In genomic region chr5:72557147-72557501, GRCh38 we compare ENCODE assay signal across 8 cellular contexts. TPM values are rescaled to one million over a fixed set of nuclear protein-coding genes. Genes with fewer than 3 reads are reported as not detected.
DNase-seq lines count a peak whose midpoint lies in the region; ATAC-seq, FAIRE-seq and TF ChIP-seq lines count a peak whose summit lies in the region.

No MANE protein-coding gene starts in this region.

- peak overlapping the region; percentile 27 to 43 for H3K4me3 ChIP-seq in right atrium auricular region
- no peak overlapping the region; the same call in 1 of the 2 replicates for H3K4me3 ChIP-seq in GM12878
- peak overlapping the region; percentile 58 to 59 for H3K4me3 ChIP-seq in muscle layer of duodenum (ENCODE audit: low read depth in 1 of 2, low read length in 2 of 2)

- no peak overlapping the region; the same call in 1 of the 2 replicates for H3K9ac ChIP-seq in GM12878 (ENCODE audit: control insufficient read depth, insufficient read depth, low read length)

- CTCF ChIA-PET in GM12878 (lab: Yijun Ruan, JAX) = interaction anchor here (0.6 to 1.7 kb wide), 2 partner anchors 81 to 191 kb away, joined by 3 read pairs; no protein-coding TSS in a partner anchor

- DNase-seq in right atrium auricular region (ENCODE audit: low spot score) (no peak), cardiac septum (ENCODE audit: low spot score) (no peak), GM12878 (ENCODE audit: low read depth, low spot score) (no peak), H54 (ENCODE audit: insufficient read length, low spot score) (no peak), Kasumi-1 (lab: John Stamatoyannopoulos, UW) (no peak), T1000 (lab: John Stamatoyannopoulos, UW) (no peak)

- intact Hi-C loops in cardiac septum (cut with DNase I) (loop anchor here (5.0 kb wide), 1 partner anchor 260 kb away; the partner anchor contains the start of gene TNPO1), GM12878 (cut with micrococcal nuclease; ENCODE audit: unreplicated experiment) (no loop called here)

- H3K27me3 ChIP-seq in right atrium auricular region (no peaks in the 10 kb centered on the region), GM12878 (replicated peaks in 1 of 2; ENCODE audit: control insufficient read depth in 2 of 2, insufficient read depth in 2 of 2, low read length in 1 of 2) (no peaks in the 10 kb centered on the region; a peak in 1 of 4 replicates), muscle layer of duodenum (ENCODE audit: low read depth, low read length) (no peaks in the 10 kb centered on the region)

- peaks cover 0 to 30% of the 10 kb centered on the region in 2 donors for H3K4me1 ChIP-seq in right atrium auricular region
- H3K4me1 ChIP-seq in GM12878 (ENCODE audit: control insufficient read depth, insufficient read depth, low read length) = peaks cover 3% of the 10 kb centered on the region
- peaks cover 0 to 18% of the 10 kb centered on the region in 2 donors for H3K4me1 ChIP-seq in muscle layer of duodenum (ENCODE audit: control insufficient read depth in 1 of 2, insufficient read depth in 2 of 2, low read length in 2 of 2)

- FAIRE-seq in GM12878 (lab: Jason Lieb, UNC) (no peak), H54 (lab: Jason Lieb, UNC) (no peak)

- no TSS peak for BruUV-seq in GM12878 (replicated peaks; lab: Mats Ljungman, UMichigan)

- H3K9me3 ChIP-seq in right atrium auricular region = no peaks in the 10 kb centered on the region
- H3K9me3 ChIP-seq in GM12878 (replicated peaks; ENCODE audit: control insufficient read depth, insufficient read depth, low read length) = no peaks in the 10 kb centered on the region; the same call in 2 of the 3 replicates
- H3K9me3 ChIP-seq in muscle layer of duodenum (ENCODE audit: control insufficient read depth in 1 of 2, low read length in 2 of 2) = no peaks in the 10 kb centered on the region

- peak overlapping the region; percentile 61 for H3K4me2 ChIP-seq in GM12878 (ENCODE audit: control insufficient read depth, insufficient read depth)

- no peak for TF ChIP-seq EP300 in GM12878 (IDR thresholded peaks at IDR 0.05; ENCODE audit: borderline replicate concordance in 1 of 2, control insufficient read depth in 1 of 2, low read depth in 2 of 2, low read length in 2 of 2)

- TF ChIP-seq CTCF in right atrium auricular region (IDR thresholded peaks at IDR 0.05) = no peak
- no peak for TF ChIP-seq CTCF in GM12878 (IDR thresholded peaks at IDR 0.05 in 2 of 3, conservative IDR thresholded peaks at IDR 0.05 in 1 of 3; ENCODE audit: control insufficient read depth in 2 of 3, extremely low read depth in 1 of 3, insufficient read depth in 1 of 3, low read depth in 3 of 3, low read length in 3 of 3)

- no peaks in the 10 kb centered on the region for H3K79me2 ChIP-seq in GM12878 (ENCODE audit: control insufficient read depth, insufficient read depth, low read length)

- TF ChIP-seq RAD21 in GM12878 (IDR thresholded peaks at IDR 0.05; ENCODE audit: insufficient read depth, low read depth, low read length) = no peak

- SMC1A ChIA-PET in GM12878 (lab: Charles Lee; ENCODE audit: uncharacterized antibody, unreplicated experiment) = no interaction called here

- in situ Hi-C loops in GM12878 (cut with MboI) = no loop called here

- H3K36me3 ChIP-seq in right atrium auricular region (no peaks in the 10 kb centered on the region), GM12878 (ENCODE audit: control insufficient read depth in 2 of 2, insufficient read depth in 2 of 2, low read length in 1 of 2) (no peaks in the 10 kb centered on the region), muscle layer of duodenum (ENCODE audit: control insufficient read depth in 1 of 2, insufficient read depth in 2 of 2, low read length in 2 of 2) (no peaks in the 10 kb centered on the region)

- POLR2A ChIA-PET in GM12878 (lab: Charles Lee) = no interaction called here

- WGBS in GM12878 (ENCODE audit: insufficient coverage, insufficient replicate concordance, low lambda C conversion rate, missing lambda C conversion rate) = 32% methylated on average over 13 of the region's 13 CpGs

- H3K27ac ChIP-seq in right atrium auricular region (peak overlapping the region; percentile 79 to 81), GM12878 (ENCODE audit: control insufficient read depth, insufficient read depth) (no peak overlapping the region), muscle layer of duodenum (ENCODE audit: low read length) (no peak overlapping the region)

- RAD21 ChIA-PET in GM12878 (lab: Charles Lee; ENCODE audit: unreplicated experiment) = no interaction called here

- ATAC-seq in GM12878 (no peak), HG03439 (IDR thresholded peaks at IDR 0.05; ENCODE audit: unreplicated experiment) (no peak)

- TF ChIP-seq POLR2A in GM12878 (IDR thresholded peaks at IDR 0.05; ENCODE audit: low read depth, low read length) (no peak), H54 (IDR thresholded peaks at IDR 0.05; ENCODE audit: low read depth, low read length) (no peak)

- H4K20me1 ChIP-seq in GM12878 (ENCODE audit: control insufficient read depth, insufficient read depth) = no peaks in the 10 kb centered on the region

- H2AFZ ChIP-seq in GM12878 (ENCODE audit: control insufficient read depth, low read depth, low read length) = peak overlapping the region; percentile 25

TF ChIP-seq in GM12878, 131 proteins besides CTCF, POLR2A, EP300 and RAD21 (continues in another document):
- no peak for TF ChIP-seq SKIL (IDR thresholded peaks at IDR 0.05; ENCODE audit: low read depth, poor library complexity, severe bottlenecking)
- no peak for TF ChIP-seq ZNF207 (IDR thresholded peaks at IDR 0.05; ENCODE audit: borderline replicate concordance)
- TF ChIP-seq BCLAF1 (IDR thresholded peaks at IDR 0.05) = no peak
- no peak for TF ChIP-seq ZNF24 (IDR thresholded peaks at IDR 0.05)
- no peak for TF ChIP-seq KLF5 (IDR thresholded peaks at IDR 0.05; ENCODE audit: partially characterized antibody)

RNA-seq across cellular contexts. Expression of gene ZNF366, which starts 49.9 kb away (rescaled TPM):
- total RNA-seq in right atrium auricular region (1 to 10 TPM; 4.4 to 9.0 TPM), cardiac septum (3.7 TPM), GM12878 (2014; rRNA removed) (0.06 TPM in 1 of 2 replicates, not detected in the other), GM12878 (2014; rRNA removed; fragmentation: Illumina TruSeq; extraction: Trizol) (0.05 TPM in 1 of 2 replicates, not detected in the other), GM12878 (2021) (0.18 TPM in 1 of 2 replicates, not detected in the other)
- total RNA-seq in GM12878 (2013; cell fraction: nucleolus; rRNA removed) = not detected in 2 replicates
- not detected for polyA plus RNA-seq in GM12878 (2011; ENCODE audit: low read depth)
- polyA plus RNA-seq in GM12878 (2011; rRNA removed) (not detected in 2 replicates), GM12878 (2014; fragmentation: Illumina TruSeq; extraction: Trizol) (0.01 and 0.10 TPM in 2 replicates), GM12878 (2014; fragmentation: Nextera tagmentation; extraction: Ambion mirVana) (not detected), GM12878 (2014; rRNA removed) (0.03 TPM in 1 of 2 replicates, not detected in the other), GM12878 (2016; fragmentation: Nextera tagmentation; extraction: Ambion mirVana) (not detected)
- polyA plus RNA-seq in GM12878 (2011; cell fraction: cytosol; rRNA removed) = not detected in 2 replicates
- polyA plus RNA-seq in GM12878 (2011; cell fraction: nucleus; rRNA removed) = not detected in 2 replicates
- polyA plus RNA-seq in GM12878 (2012) = 0.04 and 0.08 TPM in 2 replicates
- polyA minus RNA-seq in GM12878 (2011; rRNA and poly(A)+ RNA removed) = not detected in 2 replicates
- not detected in 2 replicates for polyA minus RNA-seq in GM12878 (2011; cell fraction: cytosol; rRNA and poly(A)+ RNA removed)
- not detected in 2 replicates for polyA minus RNA-seq in GM12878 (2011; cell fraction: nucleus; rRNA and poly(A)+ RNA removed)

Comparison
In these comparisons a context has a peak if more than half of its experiments do, and no peak if none do; other contexts are left out.
1. H3K27ac ChIP-seq: peak in right atrium auricular region (2 of 2); none in GM12878 (single experiment) and muscle layer of duodenum (single experiment).